In genomic region chr16:88912556-88912955, GRCh38 we compare ENCODE assay signal across 20 cellular contexts. TPM values are rescaled to one million over a fixed set of nuclear protein-coding genes. Genes with fewer than 3 reads are reported as not detected.
A peak's percentile ranks its signal among the peaks of the same experiment; 100 is the strongest.
DNase-seq lines count a peak whose midpoint lies in the region; ATAC-seq and TF ChIP-seq lines count a peak whose summit lies in the region.
"Had no signal": no experiment of that assay in that cellular context is flagged by ENCODE, and none has a peak within 500 bp of the region (broad histone marks: within the 10 kb centered on the region; RNA-seq: fewer than 3 reads in every experiment).

No MANE protein-coding gene starts in this region.

- H3K4me3 Mint-ChIP-seq in glutamatergic neuron (ENCODE audit: unreplicated experiment): peak overlapping the region; percentile 69
- no peak overlapping the region for H3K4me3 Mint-ChIP-seq in stimulated activated memory B cell treated with anti-CD40 and anti-IgM and Interleukin-4, amounts not matched to agents 10 μg/mL and 1 μg/mL and 100 μg/mL, for 72 hours
- H3K4me3 Mint-ChIP-seq: CD14-positive monocyte; CD4-positive, alpha-beta memory T cell had no signal

- peak overlapping the region; percentile 83 for H3K27ac Mint-ChIP-seq in glutamatergic neuron (ENCODE audit: unreplicated experiment)
- peak overlapping the region; percentile 70 for H3K27ac Mint-ChIP-seq in stimulated activated memory B cell treated with anti-CD40 and anti-IgM and Interleukin-4, amounts not matched to agents 10 μg/mL and 1 μg/mL and 100 μg/mL, for 72 hours
- H3K27ac Mint-ChIP-seq: CD4-positive, alpha-beta memory T cell had no signal

- H3K9me3 ChIP-seq in BLaER1 treated with 17β-estradiol and CSF1 and Interleukin-3, amounts not matched to agents 10 nM and 100 nM (replicated peaks in 1 of 11): peaks cover 0 to 10% (median 0%) of the 10 kb centered on the region in 11 experiments; a peak in 2 of 22 replicates
- H3K9me3 ChIP-seq in NT2/D1 (ENCODE audit: insufficient read depth, low read length): peaks cover 5% of the 10 kb centered on the region; the same call in 1 of the 2 replicates
- H3K9me3 ChIP-seq: BE2C, HAP-1 had no signal

- H3K36me3 Mint-ChIP-seq in glutamatergic neuron (ENCODE audit: unreplicated experiment): peaks cover 12% of the 10 kb centered on the region
- H3K36me3 Mint-ChIP-seq in stimulated activated memory B cell treated with anti-CD40 and anti-IgM and Interleukin-4, amounts not matched to agents 10 μg/mL and 1 μg/mL and 100 μg/mL, for 72 hours: peaks cover 44% of the 10 kb centered on the region
- H3K36me3 Mint-ChIP-seq: CD4-positive, alpha-beta memory T cell had no signal

- no peak for TF ChIP-seq CTCF in glutamatergic neuron (IDR thresholded peaks at IDR 0.05; ENCODE audit: partially characterized antibody, unreplicated experiment)

- H3K27me3 Mint-ChIP-seq in glutamatergic neuron (ENCODE audit: unreplicated experiment): peaks cover 19% of the 10 kb centered on the region
- no peaks in the 10 kb centered on the region for H3K27me3 Mint-ChIP-seq in stimulated activated memory B cell treated with anti-CD40 and anti-IgM and Interleukin-4, amounts not matched to agents 10 μg/mL and 1 μg/mL and 100 μg/mL, for 72 hours

- H3K4me2 ChIP-seq in BLaER1 treated with 17β-estradiol and CSF1 and Interleukin-3, amounts not matched to agents 10 nM and 100 nM: peak overlapping the region in 10 of 11 experiments; percentile 16 to 92 (median 88); a peak in 19 of 22 replicates
- H3K4me2 ChIP-seq: KMS-11 had no signal

- ATAC-seq in stimulated activated memory B cell treated with anti-CD40 and anti-IgM and Interleukin-4, amounts not matched to agents 10 μg/mL and 1 μg/mL and 100 μg/mL, for 72 hours: no peak
- ATAC-seq in HG02623 (IDR thresholded peaks at IDR 0.05; ENCODE audit: unreplicated experiment): no peak
- no peak for ATAC-seq in HG02970 (IDR thresholded peaks at IDR 0.05; ENCODE audit: low FRiP score, unreplicated experiment)
- no peak for ATAC-seq in GM18907 (IDR thresholded peaks at IDR 0.05; ENCODE audit: unreplicated experiment)

- H3K9me3 Mint-ChIP-seq in glutamatergic neuron (ENCODE audit: unreplicated experiment): peaks cover 21% of the 10 kb centered on the region
- no peaks in the 10 kb centered on the region for H3K9me3 Mint-ChIP-seq in stimulated activated memory B cell treated with anti-CD40 and anti-IgM and Interleukin-4, amounts not matched to agents 10 μg/mL and 1 μg/mL and 100 μg/mL, for 72 hours
- H3K9me3 Mint-ChIP-seq: CD4-positive, alpha-beta memory T cell had no signal

- peaks cover 0 to 28% (median 0%) of the 10 kb centered on the region in 11 experiments; a peak in 3 of 22 replicates for H3K27me3 ChIP-seq in BLaER1 treated with 17β-estradiol and CSF1 and Interleukin-3, amounts not matched to agents 10 nM and 100 nM
- no peaks in the 10 kb centered on the region for H3K27me3 ChIP-seq in NT2/D1 (ENCODE audit: insufficient read depth, insufficient read length)

- peak overlapping the region in 2 of 11 experiments; percentile 8 to 60; a peak in 2 of 22 replicates for H3K27ac ChIP-seq in BLaER1 treated with 17β-estradiol and CSF1 and Interleukin-3, amounts not matched to agents 10 nM and 100 nM
- H3K27ac ChIP-seq: KMS-11 had no signal

- H3K4me1 ChIP-seq in BLaER1 treated with 17β-estradiol and CSF1 and Interleukin-3, amounts not matched to agents 10 nM and 100 nM: peaks cover 9 to 91% (median 85%) of the 10 kb centered on the region in 10 experiments
- peaks cover 33% of the 10 kb centered on the region for H3K4me1 ChIP-seq in NT2/D1 (ENCODE audit: insufficient read depth, insufficient read length)
- H3K4me1 ChIP-seq: HAP-1 had no signal

- peaks cover 65 to 91% (median 85%) of the 10 kb centered on the region in 11 experiments for H4K20me1 ChIP-seq in BLaER1 treated with 17β-estradiol and CSF1 and Interleukin-3, amounts not matched to agents 10 nM and 100 nM

- H3K9ac ChIP-seq in BLaER1 treated with 17β-estradiol and CSF1 and Interleukin-3, amounts not matched to agents 10 nM and 100 nM: peak overlapping the region in 5 of 11 experiments; percentile 22 to 59 (median 56); a peak in 10 of 22 replicates
- peak overlapping the region; percentile 58 for H3K9ac ChIP-seq in NT2/D1 (ENCODE audit: insufficient read length, low read depth)
- H3K9ac ChIP-seq: KMS-11 had no signal

- H3K36me3 ChIP-seq in BLaER1 treated with 17β-estradiol and CSF1 and Interleukin-3, amounts not matched to agents 10 nM and 100 nM: peaks cover 0 to 12% (median 3%) of the 10 kb centered on the region in 11 experiments; a peak in 10 of 22 replicates
- H3K36me3 ChIP-seq in NT2/D1 (ENCODE audit: insufficient read depth, insufficient read length, low read length): no peaks in the 10 kb centered on the region
- H3K36me3 ChIP-seq: BE2C, HAP-1 had no signal

- no peak overlapping the region; a peak in 1 of 20 replicates for H3K4me3 ChIP-seq in BLaER1 treated with 17β-estradiol and CSF1 and Interleukin-3, amounts not matched to agents 10 nM and 100 nM
- no peak overlapping the region for H3K4me3 ChIP-seq in NT2/D1 (ENCODE audit: insufficient read length, low read depth)
- H3K4me3 ChIP-seq: HAP-1 had no signal

- no peak for DNase-seq in NT2/D1 (ENCODE audit: low read depth, low spot score)
- no peak for DNase-seq in glutamatergic neuron
- no peak for DNase-seq in stimulated activated CD4-positive, alpha-beta T cell treated with anti-CD3 and anti-CD28 coated beads, Interleukin-4, amount 100 ng/mL, for 4 hours
- DNase-seq: BE2C; Calu3; CD4-positive, alpha-beta memory T cell; DMS79 treated with DMSO at 0.1 percent for 48 hours; GF-D8; GOT3 had no signal

- peaks cover 34% of the 10 kb centered on the region for H3K4me1 Mint-ChIP-seq in glutamatergic neuron (ENCODE audit: low read depth, unreplicated experiment)
- peaks cover 68% of the 10 kb centered on the region for H3K4me1 Mint-ChIP-seq in stimulated activated memory B cell treated with anti-CD40 and anti-IgM and Interleukin-4, amounts not matched to agents 10 μg/mL and 1 μg/mL and 100 μg/mL, for 72 hours
- H3K4me1 Mint-ChIP-seq: CD14-positive monocyte had no signal

RNA-seq across cellular contexts. Expression of gene PABPN1L, which starts 46.1 kb away (rescaled TPM):
- total RNA-seq in glutamatergic neuron (ENCODE audit: unreplicated experiment): 3.9 TPM
- total RNA-seq: A172; Calu3; CD4-positive, alpha-beta memory T cell; HT-29; LHCN-M2 had no signal

RNA-seq across cellular contexts. Expression of gene TRAPPC2L, which starts 55.6 kb away (rescaled TPM):
- total RNA-seq in glutamatergic neuron (ENCODE audit: unreplicated experiment): 50.6 TPM

RNA-seq across cellular contexts. Expression of gene GALNS, which starts 55.8 kb away (rescaled TPM):
- 31.7 TPM for total RNA-seq in glutamatergic neuron (ENCODE audit: unreplicated experiment)
